ENCODE assay signal across 10 cellular contexts in genomic region chr15:57216288-57216687, GRCh38.
DNase-seq lines count a peak whose midpoint lies in the region; ATAC-seq and TF ChIP-seq lines count a peak whose summit lies in the region.
"Had no signal": no experiment of that assay in that cellular context is flagged by ENCODE, and none has a peak within 500 bp of the region (broad histone marks: within the 10 kb centered on the region; RNA-seq: fewer than 3 reads in every experiment).

No MANE protein-coding gene starts in this region.

- no peaks in the 10 kb centered on the region for H4K20me1 ChIP-seq in IMR-90 (ENCODE audit: insufficient read depth, low read length)

- no peaks in the 10 kb centered on the region for H3K36me3 Mint-ChIP-seq in chondrocyte (ENCODE audit: low read depth)

- peak overlapping the region in 1 of 2 experiments; percentile 76; a peak in 2 of 4 replicates for H4K8ac ChIP-seq in IMR-90 (ENCODE audit: low read depth in 2 of 2, low read length in 2 of 2)

- H4K5ac ChIP-seq in IMR-90 (ENCODE audit: low read depth, low read length): peak overlapping the region; percentile 0; the same call in 1 of the 2 replicates

- peak overlapping the region; percentile 90 for H2BK120ac ChIP-seq in IMR-90 (ENCODE audit: low read depth, low read length)

- peak overlapping the region; percentile 16; the same call in 1 of the 2 replicates for H3K9ac ChIP-seq in IMR-90 (ENCODE audit: low read depth, low read length)

- peak overlapping the region; percentile 75; the same call in 2 of the 3 replicates for H2BK15ac ChIP-seq in IMR-90 (ENCODE audit: low read depth, low read length)

- no peaks in the 10 kb centered on the region for H3K9me1 ChIP-seq in IMR-90 (ENCODE audit: insufficient read depth, low read length)

- in situ Hi-C loops in IMR-90 (cut with MboI; ENCODE audit: low sequenced_read_pairs): loop anchor here (10.0 kb wide), 1 partner anchor 721 kb away; no protein-coding TSS in a partner anchor

- H2AK9ac ChIP-seq in IMR-90 (replicated peaks; ENCODE audit: low read depth, low read length, poor library complexity): no peak overlapping the region

- dilution Hi-C loops in IMR-90 (cut with HindIII; ENCODE audit: low sequenced_read_pairs, unreplicated experiment): no loop called here

- peak overlapping the region; percentile 85 for H3K4me2 ChIP-seq in IMR-90 (ENCODE audit: low read depth, low read length)

- peak overlapping the region; percentile 77; the same call in 1 of the 2 replicates for H3K27ac ChIP-seq in IMR-90 (ENCODE audit: insufficient read depth, low read length)

- no peaks in the 10 kb centered on the region for H3K27me3 Mint-ChIP-seq in chondrocyte (ENCODE audit: low read depth)

- no TSS peak for BruUV-seq in IMR-90 (replicated peaks; lab: Mats Ljungman, UMichigan)

- peak overlapping the region; percentile 88 for H3K27ac Mint-ChIP-seq in chondrocyte (ENCODE audit: unreplicated experiment)

- H3K9me3 Mint-ChIP-seq in chondrocyte (ENCODE audit: low read depth): no peaks in the 10 kb centered on the region

- peaks cover 3 to 29% of the 10 kb centered on the region in 2 experiments for H3K79me1 ChIP-seq in IMR-90 (ENCODE audit: low read depth in 1 of 2, low read length in 2 of 2)

- H3K27me3 ChIP-seq in IMR-90 (ENCODE audit: control insufficient read depth, insufficient read depth, low read length): no peaks in the 10 kb centered on the region

- TF ChIP-seq CTCF in IMR-90 (conservative IDR thresholded peaks at IDR 0.05; ENCODE audit: low read depth, low read length) (no peak), chondrocyte (IDR thresholded peaks at IDR 0.05) (no peak)

- H2BK20ac ChIP-seq in IMR-90 (ENCODE audit: low read depth, low read length): peak overlapping the region; percentile 75

- WGBS in IMR-90 (ENCODE audit: extremely low coverage in 2 of 2, insufficient read length in 1 of 2), 2 experiments: no CpG with 5 or more reads among the region's 2 CpGs

- peaks cover 84% of the 10 kb centered on the region for H3K4me1 Mint-ChIP-seq in chondrocyte (ENCODE audit: low read depth)

- peak; percentile 49 for ATAC-seq in IMR-90 (ENCODE audit: low read depth)
- no peak for ATAC-seq in GM18907 (IDR thresholded peaks at IDR 0.05; ENCODE audit: unreplicated experiment)
- no peak for ATAC-seq in HG03108 (IDR thresholded peaks at IDR 0.05; ENCODE audit: unreplicated experiment)

- peak overlapping the region; percentile 98 for H2BK5ac ChIP-seq in IMR-90 (ENCODE audit: low read depth, low read length, poor library complexity, severe bottlenecking)

- H2AFZ ChIP-seq in IMR-90 (replicated peaks; ENCODE audit: low read length, poor library complexity): no peak overlapping the region

- CTCF ChIA-PET in IMR-90 (lab: Yijun Ruan, JAX): interaction anchor here (1.1 kb wide), 1 partner anchor 69 kb away, joined by 4 read pairs; no protein-coding TSS in a partner anchor

- H3K56ac ChIP-seq in IMR-90 (ENCODE audit: extremely low read depth, insufficient read depth, low read length): peak overlapping the region; percentile 86; the same call in 1 of the 2 replicates

- intact Hi-C loops in IMR-90 (cut with micrococcal nuclease): loop anchor here (2.0 to 5.0 kb wide), 2 partner anchors 311 to 484 kb away; partner anchors contain the start of gene ZNF280D

- peaks cover 11% of the 10 kb centered on the region for H3K4me1 ChIP-seq in IMR-90 (ENCODE audit: control insufficient read depth, insufficient read depth, low read length)

- H3K4me3 ChIP-seq in IMR-90 (ENCODE audit: insufficient read depth, low read depth, low read length): no peak overlapping the region
- H3K4me3 ChIP-seq: coronary artery had no signal

- H3K36me3 ChIP-seq in IMR-90 (ENCODE audit: control insufficient read depth, insufficient read depth, low read length): no peaks in the 10 kb centered on the region

- H2AK5ac ChIP-seq in IMR-90 (ENCODE audit: low read depth, low read length): no peak overlapping the region

- TF ChIP-seq POLR2A in IMR-90 (IDR thresholded peaks at IDR 0.05; ENCODE audit: low read depth, low read length): no peak

- H4K91ac ChIP-seq in IMR-90 (ENCODE audit: insufficient read depth, low read depth, low read length): peak overlapping the region; percentile 80; the same call in 1 of the 2 replicates

- no peaks in the 10 kb centered on the region for H3K9me3 ChIP-seq in IMR-90 (ENCODE audit: control insufficient read depth, insufficient read depth, low read length)

- H3K14ac ChIP-seq in IMR-90 (replicated peaks; ENCODE audit: low read depth, low read length): peak overlapping the region; percentile 77

- peak; percentile 14 for DNase-seq in DMS53 treated with DMSO at 0.1 percent for 48 hours (lab: John Stamatoyannopoulos, UW; ENCODE audit: unreplicated experiment)
- DNase-seq in IMR-90: peak; percentile 94
- no peak for DNase-seq in chondrocyte (ENCODE audit: low spot score)
- DNase-seq in myocyte (ENCODE audit: low read depth): peak; percentile 81
- DNase-seq in NCI-H2227 treated with DMSO at 0.1 percent for 48 hours (lab: John Stamatoyannopoulos, UW): no peak
- no peak for DNase-seq in 8988T
- DNase-seq: T-helper 1 cell had no signal

- peak overlapping the region; percentile 94 for H3K23ac ChIP-seq in IMR-90 (ENCODE audit: low read depth, low read length)

- POLR2A ChIA-PET in IMR-90 (lab: Charles Lee; ENCODE audit: unreplicated experiment): no interaction called here

- peak overlapping the region; percentile 80 for H3K18ac ChIP-seq in IMR-90 (ENCODE audit: low read depth, low read length)

- H3K4ac ChIP-seq in IMR-90 (ENCODE audit: low read depth, low read length): peak overlapping the region; percentile 71

- peak overlapping the region; percentile 39 for H3K4me3 Mint-ChIP-seq in chondrocyte (ENCODE audit: unreplicated experiment)

- TF ChIP-seq RAD21 in IMR-90 (IDR thresholded peaks at IDR 0.05; ENCODE audit: low read length): no peak

TF ChIP-seq in IMR-90, 13 proteins besides CTCF, POLR2A, EP300 and RAD21:
- no peak for TF ChIP-seq NFE2L2 (IDR thresholded peaks at IDR 0.05; ENCODE audit: low read depth, low read length)
- peak; percentile 66; the same call in 1 of the 2 replicates for TF ChIP-seq FOS (IDR thresholded peaks at IDR 0.05; ENCODE audit: low read depth, low read length)

Comparison
In these comparisons a context has a peak if more than half of its experiments do, and no peak if none do; other contexts are left out.
1. DNase-seq: peak in DMS53 treated with DMSO at 0.1 percent for 48 hours (single experiment), IMR-90 (single experiment) and myocyte (single experiment); none in chondrocyte (single experiment), NCI-H2227 treated with DMSO at 0.1 percent for 48 hours (single experiment) and 8988T (single experiment).